ENCODE assay signal across 8 cellular contexts in genomic region chr10:47553214-47553859, GRCh38. TPM values are rescaled to one million over a fixed set of nuclear protein-coding genes. Genes with fewer than 3 reads are reported as not detected.
DNase-seq lines count a peak whose midpoint lies in the region; ATAC-seq, FAIRE-seq and TF ChIP-seq lines count a peak whose summit lies in the region.
"Not testable (repeated sequence)": the region's sequence is repeated elsewhere in the genome, so short reads cannot be mapped to it uniquely, and the experiment has no call there.

No MANE protein-coding gene starts in this region.

- not testable (repeated sequence) for H3K4me1 ChIP-seq in OCI-LY7 (ENCODE audit: insufficient read depth, low read length, poor library complexity, severe bottlenecking); mucosa of descending colon (ENCODE audit: low read depth)

- H3K27ac ChIP-seq in OCI-LY7 (ENCODE audit: low read depth, low read length, poor library complexity, severe bottlenecking), result peak overlapping the region; percentile 56

- not testable (repeated sequence) for H4K20me1 ChIP-seq in OCI-LY7 (ENCODE audit: insufficient read depth, low read length)

- H3K79me2 ChIP-seq in OCI-LY7 (ENCODE audit: insufficient read depth, low read depth, low read length), result not testable (repeated sequence)

- H3K36me3 ChIP-seq in OCI-LY7 (ENCODE audit: insufficient read depth, low read length); mucosa of descending colon (ENCODE audit: low read depth): not testable (repeated sequence)

- CTCF ChIA-PET in OCI-LY7 (lab: Charles Lee; ENCODE audit: unreplicated experiment), result not testable (repeated sequence)

- BruUV-seq in OCI-LY7 (replicated peaks; lab: Mats Ljungman, UMichigan), result not testable (repeated sequence)

- DNase-seq in D721Med (ENCODE audit: insufficient read length, low spot score) (peak; percentile 17), HuH-7.5 (ENCODE audit: low spot score) (peak; percentile 11), OCI-LY7 (ENCODE audit: low spot score) (peak; percentile 80), activated T-cell treated with anti-CD3 and anti-CD28 coated beads for 48 hours (ENCODE audit: low read depth) (peak; percentile 85), mucosa of descending colon (peak; percentile 86 to 90 (median 88))
- DNase-seq in epithelial cell of proximal tubule (ENCODE audit: low read depth), result not testable (repeated sequence)
- peak; percentile 60 to 77 for DNase-seq in stimulated activated CD8-positive, alpha-beta memory T cell treated with anti-CD3 and anti-CD28 coated beads, Interleukin-2, amount 100 ng/mL, for 48 hours (ENCODE audit: low read depth in 2 of 2)

- POLR2A ChIA-PET in OCI-LY7 (lab: Charles Lee), result not testable (repeated sequence)

- peak overlapping the region; percentile 89 for H2AFZ ChIP-seq in OCI-LY7 (ENCODE audit: low read length)

- peak overlapping the region; percentile 52 for H3K4me2 ChIP-seq in OCI-LY7 (ENCODE audit: low read length)

- not testable (repeated sequence) for FAIRE-seq in D721Med (lab: Jason Lieb, UNC)

- H3K9me3 ChIP-seq in OCI-LY7 (ENCODE audit: low read length); mucosa of descending colon: not testable (repeated sequence)

- not testable (repeated sequence) for TF ChIP-seq CTCF in D721Med (IDR thresholded peaks at IDR 0.05; ENCODE audit: insufficient read depth, missing control alignments); OCI-LY7 (conservative IDR thresholded peaks at IDR 0.05; ENCODE audit: low read length); epithelial cell of proximal tubule (conservative IDR thresholded peaks at IDR 0.05; ENCODE audit: low read depth, low read length); mucosa of descending colon (IDR thresholded peaks at IDR 0.05)

- intact Hi-C loops in OCI-LY7 (cut with micrococcal nuclease; ENCODE audit: unreplicated experiment); mucosa of descending colon (cut with DNase I, micrococcal nuclease): not testable (repeated sequence)

- H3K9me2 ChIP-seq in OCI-LY7 (ENCODE audit: insufficient read depth, low read length), result not testable (repeated sequence)

- peak; percentile 88 for ATAC-seq in GM21529 (IDR thresholded peaks at IDR 0.05; ENCODE audit: unreplicated experiment)
- peak; percentile 94 for ATAC-seq in mucosa of descending colon

- H3K4me3 ChIP-seq in OCI-LY7 (ENCODE audit: low read depth, low read length, poor library complexity, severe bottlenecking), result peak overlapping the region; percentile 75
- peak overlapping the region; percentile 70 for H3K4me3 ChIP-seq in epithelial cell of proximal tubule (ENCODE audit: low read depth, low read length)
- H3K4me3 ChIP-seq in mucosa of descending colon, result peak overlapping the region; percentile 51

RNA-seq across cellular contexts. Expression of gene AGAP9, which starts 29.9 kb away (rescaled TPM):
- total RNA-seq in OCI-LY7 (2014; rRNA removed; shearing (Covaris generic)), result 4.8 and 7.4 TPM in 2 replicates
- total RNA-seq in OCI-LY7 (2022), result 7.6 and 8.0 TPM in 2 replicates
- 1.8 and 7.1 TPM in 2 replicates for total RNA-seq in epithelial cell of proximal tubule
- 10 to 100 TPM in 2 of 3 donors, 1 to 10 TPM in 1; 6.9 to 17.4 (median 10.9) TPM for total RNA-seq in mucosa of descending colon
